Comparison of ENCODE assay signal across 14 cellular contexts in genomic region chr10:15794569-15794968, GRCh38.
A peak's percentile ranks its signal among the peaks of the same experiment; 100 is the strongest.
DNase-seq lines count a peak whose midpoint lies in the region; ATAC-seq and TF ChIP-seq lines count a peak whose summit lies in the region.
"Had no signal": no experiment of that assay in that cellular context is flagged by ENCODE, and none has a peak within 500 bp of the region (broad histone marks: within the 10 kb centered on the region; RNA-seq: fewer than 3 reads in every experiment).

No MANE protein-coding gene starts in this region.

- peaks cover 2 to 7% of the 10 kb centered on the region in 2 donors for H3K36me3 Mint-ChIP-seq in activated T-cell treated with anti-CD3 and anti-CD28 coated beads, Interleukin-2, amount 50 U/mL, for 72 hours (ENCODE audit: insufficient read depth in 2 of 2)

- H3K9me3 Mint-ChIP-seq in activated T-cell treated with anti-CD3 and anti-CD28 coated beads, Interleukin-2, amount 50 U/mL, for 72 hours = no peaks in the 10 kb centered on the region
- H3K9me3 Mint-ChIP-seq: CD4-positive, alpha-beta memory T cell; IgD-negative memory B cell had no signal

- H4K20me1 ChIP-seq in Loucy (ENCODE audit: insufficient read depth, low read length, poor library complexity, severe bottlenecking) = no peaks in the 10 kb centered on the region

- peaks cover 69% of the 10 kb centered on the region for H3K4me1 ChIP-seq in Loucy (ENCODE audit: insufficient read depth, low read length, poor library complexity, severe bottlenecking)
- peaks cover 0 to 35% of the 10 kb centered on the region in 2 donors for H3K4me1 ChIP-seq in ascending aorta
- H3K4me1 ChIP-seq in suprapubic skin = peaks cover 8% of the 10 kb centered on the region

- no peaks in the 10 kb centered on the region for H3K4me1 Mint-ChIP-seq in activated T-cell treated with anti-CD3 and anti-CD28 coated beads, Interleukin-2, amount 50 U/mL, for 72 hours (ENCODE audit: low read depth)

- peak overlapping the region; percentile 62 for H3K4me2 ChIP-seq in Loucy (ENCODE audit: low read depth, low read length, poor library complexity, severe bottlenecking)

- DNase-seq in activated T-cell treated with anti-CD3 and anti-CD28 coated beads, Interleukin-2, amount 50 U/mL, for 72 hours = no peak
- no peak for DNase-seq in activated T-cell treated with anti-CD3 and anti-CD28 coated beads, Interleukin-2, amount 50 U/mL, for 48 hours
- DNase-seq in ascending aorta (ENCODE audit: low spot score in 2 of 2) (no peak), WERI-Rb-1 (no peak), suprapubic skin (ENCODE audit: low spot score in 2 of 2) (no peak), NCI-H2081 treated with DMSO at 0.1 percent for 48 hours (lab: John Stamatoyannopoulos, UW) (no peak)
- DNase-seq: BE2C; CD4-positive, alpha-beta memory T cell; DND-41; GM23248; H7 had no signal

- no peak for TF ChIP-seq CTCF in Loucy (conservative IDR thresholded peaks at IDR 0.05; ENCODE audit: low read length)
- no peak for TF ChIP-seq CTCF in ascending aorta (IDR thresholded peaks at IDR 0.05)
- TF ChIP-seq CTCF in WERI-Rb-1 (IDR thresholded peaks at IDR 0.05; ENCODE audit: low read depth, low read length) = no peak
- no peak for TF ChIP-seq CTCF in suprapubic skin (IDR thresholded peaks at IDR 0.05)

- no peaks in the 10 kb centered on the region for H3K9me2 ChIP-seq in Loucy (replicated peaks; ENCODE audit: low read depth, low read length)

- intact Hi-C loops in ascending aorta (cut with DNase I) = no loop called here

- H3K36me3 ChIP-seq in Loucy (ENCODE audit: insufficient read depth, low read length) (peaks cover 5% of the 10 kb centered on the region; the same call in 1 of the 2 replicates), ascending aorta (peaks cover 0 to 2% of the 10 kb centered on the region in 2 donors), WERI-Rb-1 (no peaks in the 10 kb centered on the region), suprapubic skin (peaks cover 9% of the 10 kb centered on the region)
- H3K36me3 ChIP-seq: BE2C had no signal

- peak overlapping the region; percentile 20 for H3K9ac ChIP-seq in Loucy (ENCODE audit: low read depth, low read length, poor library complexity, severe bottlenecking)
- H3K9ac ChIP-seq: GM23248 had no signal

- H3K4me3 ChIP-seq in Loucy (ENCODE audit: low read length, poor library complexity, severe bottlenecking) (no peak overlapping the region), ascending aorta (no peak overlapping the region), WERI-Rb-1 (ENCODE audit: low read depth, low read length) (no peak overlapping the region), suprapubic skin (no peak overlapping the region)
- H3K4me3 ChIP-seq: GM23248 had no signal

- no peaks in the 10 kb centered on the region; the same call in 1 of the 2 replicates for H3F3A ChIP-seq in Loucy (ENCODE audit: low read depth)

- TF ChIP-seq EP300 in suprapubic skin (IDR thresholded peaks at IDR 0.05) = no peak

- TF ChIP-seq POLR2A in suprapubic skin (IDR thresholded peaks at IDR 0.05) = no peak

- peak overlapping the region; percentile 24 for H3K27ac Mint-ChIP-seq in activated T-cell treated with anti-CD3 and anti-CD28 coated beads, Interleukin-2, amount 50 U/mL, for 72 hours
- H3K27ac Mint-ChIP-seq: IgD-negative memory B cell had no signal

- H3K9me3 ChIP-seq in Loucy (ENCODE audit: insufficient read depth, low read depth, low read length) (no peaks in the 10 kb centered on the region), ascending aorta (no peaks in the 10 kb centered on the region), WERI-Rb-1 (ENCODE audit: severe bottlenecking) (no peaks in the 10 kb centered on the region), suprapubic skin (no peaks in the 10 kb centered on the region)
- H3K9me3 ChIP-seq: BE2C had no signal

- peak overlapping the region; percentile 21 to 34 for H3K27ac ChIP-seq in ascending aorta
- no peak overlapping the region for H3K27ac ChIP-seq in WERI-Rb-1
- H3K27ac ChIP-seq in suprapubic skin = no peak overlapping the region
- H3K27ac ChIP-seq: C4-2B, GM23248 had no signal

- H3K79me2 ChIP-seq in Loucy (ENCODE audit: insufficient read depth, low read length) = no peaks in the 10 kb centered on the region

- peak overlapping the region in 1 of 2 donors; percentile 17 for H3K4me3 Mint-ChIP-seq in activated T-cell treated with anti-CD3 and anti-CD28 coated beads, Interleukin-2, amount 50 U/mL, for 72 hours
- H3K4me3 Mint-ChIP-seq: CD4-positive, alpha-beta memory T cell; IgD-negative memory B cell had no signal

- no peaks in the 10 kb centered on the region for H3K27me3 Mint-ChIP-seq in activated T-cell treated with anti-CD3 and anti-CD28 coated beads, Interleukin-2, amount 50 U/mL, for 72 hours (ENCODE audit: low read depth)
- H3K27me3 Mint-ChIP-seq: CD4-positive, alpha-beta memory T cell; IgD-negative memory B cell had no signal

- H2AFZ ChIP-seq in Loucy (ENCODE audit: low read length) = no peak overlapping the region
- H2AFZ ChIP-seq: GM23248 had no signal

- no peaks in the 10 kb centered on the region for H3K27me3 ChIP-seq in Loucy (ENCODE audit: insufficient read depth, low read length, poor library complexity, severe bottlenecking)
- H3K27me3 ChIP-seq in ascending aorta = no peaks in the 10 kb centered on the region
- no peaks in the 10 kb centered on the region for H3K27me3 ChIP-seq in WERI-Rb-1 (ENCODE audit: insufficient read depth, low read depth, severe bottlenecking)
- no peaks in the 10 kb centered on the region for H3K27me3 ChIP-seq in suprapubic skin
- H3K27me3 ChIP-seq: BE2C had no signal

- no peak for ATAC-seq in activated T-cell treated with anti-CD3 and anti-CD28 coated beads, Interleukin-2, amount 50 U/mL, for 72 hours (replicated peaks in 1 of 2)

Comparison
In these comparisons a context has a peak if more than half of its experiments do, and no peak if none do; other contexts are left out.
1. H3K27ac ChIP-seq: peak in ascending aorta (2 of 2); none in WERI-Rb-1 (single experiment) and suprapubic skin (single experiment).